8 cellular contexts compared by ENCODE assay signal in the genomic region with DNA sequence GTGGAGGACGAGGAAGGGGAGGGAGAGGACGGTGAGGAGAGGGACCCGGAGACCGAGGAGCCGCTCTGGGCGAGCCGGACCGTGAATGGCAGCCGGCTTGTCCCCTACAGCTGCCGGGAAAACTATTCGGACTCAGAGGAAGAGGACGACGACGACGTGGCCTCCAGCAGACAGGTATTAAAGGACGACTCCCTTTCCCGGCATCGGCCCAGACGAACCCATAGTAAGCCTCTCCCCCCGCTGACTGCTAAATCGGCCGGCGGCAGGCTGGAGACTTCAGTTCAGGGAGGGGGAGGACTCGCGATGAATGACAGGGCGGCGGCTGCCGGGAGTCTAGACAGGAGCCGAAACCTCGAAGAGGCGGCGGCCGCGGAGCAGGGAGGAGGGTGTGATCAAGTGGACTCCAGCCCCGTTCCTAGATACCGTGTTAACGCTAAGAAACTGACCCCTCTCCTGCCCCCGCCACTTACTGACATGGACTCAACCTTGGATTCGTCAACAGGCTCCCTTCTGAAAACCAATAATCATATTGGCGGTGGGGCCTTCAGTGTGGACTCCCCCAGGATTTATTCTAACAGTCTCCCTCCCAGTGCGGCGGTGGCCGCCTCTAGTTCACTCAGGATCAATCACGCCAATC. TPM values are rescaled to one million over a fixed set of nuclear protein-coding genes. Genes with fewer than 3 reads are reported as not detected.
DNase-seq lines count a peak whose midpoint lies in the region; ATAC-seq and TF ChIP-seq lines count a peak whose summit lies in the region.

No MANE protein-coding gene starts in this region.

- intact Hi-C loops in gastrocnemius medialis (cut with DNase I; ENCODE audit: low total_unique reads): no loop called here

- in situ Hi-C loops in gastrocnemius medialis (cut with MboI; ENCODE audit: low sequenced_read_pairs in 4 of 4): no loop called here

- CTCF ChIA-PET in T-cell (lab: Charles Lee): interaction anchor here (1.4 to 2.1 kb wide), 3 partner anchors 9 to 62 kb away, joined by 7 to 28 read pairs (median 7); no protein-coding TSS in a partner anchor

- peak overlapping the region; percentile 91 to 99 (median 98) for H3K27ac ChIP-seq in gastrocnemius medialis

- no peaks in the 10 kb centered on the region for H3K9me3 ChIP-seq in gastrocnemius medialis

- peak; percentile 25 to 26 for TF ChIP-seq POLR2A in gastrocnemius medialis (IDR thresholded peaks at IDR 0.05)

- H3K36me3 ChIP-seq in gastrocnemius medialis: peaks cover 0 to 5% of the 10 kb centered on the region in 2 donors

- H3K4me1 ChIP-seq in gastrocnemius medialis: peaks cover 42 to 45% of the 10 kb centered on the region in 2 donors

- peaks cover 11% of the 10 kb centered on the region for H3K36me3 Mint-ChIP-seq in T-cell

- peak overlapping the region; percentile 79 to 97 (median 88) for H3K4me3 ChIP-seq in gastrocnemius medialis

- peaks cover 0 to under 1% (median 0%) of the 10 kb centered on the region in 3 donors for H3K27me3 ChIP-seq in gastrocnemius medialis

- no peak for TF ChIP-seq CTCF in gastrocnemius medialis (IDR thresholded peaks at IDR 0.05 in 4 of 5, conservative IDR thresholded peaks at IDR 0.05 in 1 of 5)

- POLR2A ChIA-PET in T-cell (lab: Charles Lee): no interaction called here

- DNase-seq in DMS79 (lab: John Stamatoyannopoulos, UW): peak; percentile 3
- DNase-seq in HuH-7 (ENCODE audit: low spot score): peak; percentile 52
- DNase-seq in T-cell: peak in 33 of 34 experiments; percentile 16 to 74 (median 46)
- peak in 52 of 58 donors; percentile 4 to 59 (median 39) for DNase-seq in anterior cingulate cortex (lab: John Stamatoyannopoulos, UW)
- peak in 43 of 51 donors; percentile 1 to 74 (median 38) for DNase-seq in hypothalamus (lab: John Stamatoyannopoulos, UW)
- DNase-seq in gastrocnemius medialis: peak; percentile 22 to 44
- DNase-seq in T1000 (lab: John Stamatoyannopoulos, UW): no peak

- no peaks in the 10 kb centered on the region for H3K27me3 Mint-ChIP-seq in T-cell

- peak overlapping the region; percentile 99 to 100 (median 100) for H3K4me3 Mint-ChIP-seq in T-cell

- H3K4me1 Mint-ChIP-seq in T-cell: peaks cover 17 to 41% (median 36%) of the 10 kb centered on the region in 3 donors

- H3K9me3 Mint-ChIP-seq in T-cell: no peaks in the 10 kb centered on the region

- ATAC-seq in GM21526 (IDR thresholded peaks at IDR 0.05; ENCODE audit: low FRiP score, unreplicated experiment) (peak; percentile 46), T-cell (replicated peaks in 1 of 4) (peak in 3 of 4 experiments; percentile 15 to 28 (median 22)), gastrocnemius medialis (peak; percentile 46 to 59)

- H3K27ac Mint-ChIP-seq in T-cell: peak overlapping the region; percentile 80 to 84

RNA-seq across cellular contexts. Expression of a gene that starts 1.0 kb away (rescaled TPM):
- total RNA-seq in T-cell (10 to 100 TPM; 57.0 to 62.9 (median 58.2) TPM), gastrocnemius medialis (10 to 100 TPM; 14.0 to 29.4 (median 14.7) TPM)

RNA-seq across cellular contexts. Expression of a gene that starts 49.3 kb away (rescaled TPM):
- total RNA-seq in T-cell (not detected), gastrocnemius medialis (not detected)
